ENCODE assay signal across 23 cellular contexts in genomic region chrX:154598656-154599055, GRCh38. TPM values are rescaled to one million over a fixed set of nuclear protein-coding genes. Genes with fewer than 3 reads are reported as not detected.
"Had no signal": no experiment of that assay in that cellular context is flagged by ENCODE, and none has a peak within 500 bp of the region (broad histone marks: within the 10 kb centered on the region; RNA-seq: fewer than 3 reads in every experiment).

No MANE protein-coding gene starts in this region.

- H3K36me3 Mint-ChIP-seq: memory B cell, type B pancreatic cell had no signal

- H3K4me1 Mint-ChIP-seq: memory B cell, nephron progenitor cell had no signal

- ATAC-seq: esophagus mucosa; heart left ventricle; left lung; lower lobe of right lung; sciatic nerve; stimulated activated naive CD8-positive, alpha-beta T cell treated with anti-CD3 and anti-CD28 coated beads, Interleukin-15, Interleukin-2, amounts not matched to agents 100 U/mL and 50 U/mL, for 24 hours had no signal

- FAIRE-seq: endometrium, frontal cortex, small intestine had no signal

- DNase-seq: effector memory CD4-positive, alpha-beta T cell; heart left ventricle; islet precursor cell; left lung; lower lobe of right lung; midbrain; nephron progenitor cell; small intestine; stimulated activated CD4-positive, alpha-beta T cell treated with anti-CD3 and anti-CD28 coated beads, Interleukin-12 subunit alpha, Interleukin-12 subunit beta, amount 100 ng/mL, for 4 hours; stimulated activated naive CD8-positive, alpha-beta T cell treated with anti-CD3 and anti-CD28 coated beads, Interleukin-15, Interleukin-2, amounts not matched to agents 100 U/mL and 50 U/mL, for 24 hours; thyroid gland; uterus had no signal

- H3K4me3 Mint-ChIP-seq: memory B cell, nephron progenitor cell, type B pancreatic cell had no signal

- H3K9me3 Mint-ChIP-seq: memory B cell had no signal

- H3K27ac Mint-ChIP-seq: memory B cell, nephron progenitor cell, type B pancreatic cell had no signal

RNA-seq across cellular contexts. Expression of gene CTAG1A, which starts 13.7 kb away (rescaled TPM):
- total RNA-seq: esophagus mucosa, fibroblast of lung, frontal cortex, glomerular endothelial cell, heart left ventricle, left lung, lower lobe of right lung, omental fat pad, pulmonary artery endothelial cell, sciatic nerve, suprapubic skin, thyroid gland, uterus had no signal
- polyA plus RNA-seq: fibroblast of lung, heart left ventricle, small intestine had no signal

RNA-seq across cellular contexts. Expression of gene CTAG1B, which starts 20.4 kb away (rescaled TPM):
- total RNA-seq: esophagus mucosa, fibroblast of lung, frontal cortex, glomerular endothelial cell, heart left ventricle, left lung, lower lobe of right lung, omental fat pad, pulmonary artery endothelial cell, sciatic nerve, suprapubic skin, thyroid gland had no signal
- polyA plus RNA-seq: fibroblast of lung, heart left ventricle, small intestine had no signal

RNA-seq across cellular contexts. Expression of gene CTAG2, which starts 54.7 kb away (rescaled TPM):
- total RNA-seq: esophagus mucosa, fibroblast of lung, frontal cortex, glomerular endothelial cell, left lung, lower lobe of right lung, omental fat pad, pulmonary artery endothelial cell, sciatic nerve, suprapubic skin, thyroid gland, uterus had no signal
- polyA plus RNA-seq: fibroblast of lung, heart left ventricle had no signal
